In the genomic region with DNA sequence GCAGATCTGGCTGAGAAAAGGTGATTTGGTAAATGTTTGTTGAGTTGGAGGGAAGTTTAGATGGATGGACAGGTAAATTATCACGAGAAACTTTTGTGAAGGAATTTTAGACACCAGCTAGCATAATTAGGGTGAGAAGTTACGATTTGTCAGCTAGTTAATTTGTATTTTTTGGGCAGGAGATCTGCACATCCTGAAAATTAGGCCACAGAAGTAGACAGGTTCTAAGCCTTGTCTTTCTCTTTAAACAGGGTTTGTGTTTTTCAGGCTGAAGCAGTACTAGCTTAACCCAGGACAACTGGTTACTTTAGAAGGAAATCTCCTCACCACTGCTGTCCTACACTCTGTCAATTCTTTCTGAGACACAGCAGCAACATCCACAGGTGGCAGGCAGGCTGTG, we compare ENCODE assay signal across 30 cellular contexts.
"Had no signal": no experiment of that assay in that cellular context is flagged by ENCODE, and none has a peak within 500 bp of the region (broad histone marks: within the 10 kb centered on the region; RNA-seq: fewer than 3 reads in every experiment).

No MANE protein-coding gene starts in this region.

- H3K4me1 ChIP-seq: body of pancreas, breast epithelium had no signal

- H3K4me1 Mint-ChIP-seq: activated CD4-positive, alpha-beta T cell treated with anti-CD3 and anti-CD28 coated beads, Interleukin-2, amount 10 ng/mL, durations not matched to agents 24 days and 14 days had no signal

- H3K4me2 ChIP-seq: PC-9 had no signal

- H3K9me3 Mint-ChIP-seq: activated CD4-positive, alpha-beta T cell treated with anti-CD3 and anti-CD28 coated beads, Interleukin-2, amount 10 ng/mL, durations not matched to agents 24 days and 14 days had no signal

- H2AFZ ChIP-seq: PC-9 had no signal

- DNase-seq: activated CD4-positive, alpha-beta T cell treated with anti-CD3 and anti-CD28 coated beads, Interleukin-2, amount 10 ng/mL, durations not matched to agents 24 days and 14 days; activated CD4-positive, alpha-beta T cell treated with anti-CD3 and anti-CD28 coated beads, Interleukin-2, amount 50 U/mL, for 4 hours; activated CD4-positive, CD25-positive, alpha-beta regulatory T cell; activated CD8-positive, alpha-beta T cell treated with anti-CD3 and anti-CD28 coated beads for 36 hours; activated gamma-delta T cell treated with Interleukin-2 at 50 U/mL for 16 hours; activated T-cell treated with anti-CD3 and anti-CD28 coated beads, Interleukin-2, amount 50 U/mL, for 4 hours; body of pancreas; MG63; NCI-H1048; NCI-H1105 treated with DMSO at 0.1 percent for 48 hours; NCI-H1436; NCI-H1694; NCI-H1930; NCI-H2081 treated with DMSO at 0.1 percent for 48 hours; NCI-H510A; NCI-H526; NCI-H748 treated with DMSO at 0.1 percent for 48 hours; PC-9; SIG-M5; T-helper 1 cell; T-helper 2 cell; T-helper 9 cell; WERI-Rb-1 had no signal

- H3K27ac ChIP-seq: adrenal gland, body of pancreas, breast epithelium, PC-9, RWPE1, WERI-Rb-1 had no signal

- H3K27me3 ChIP-seq: adrenal gland, body of pancreas, breast epithelium, MG63 had no signal

- H3K27me3 Mint-ChIP-seq: activated CD4-positive, alpha-beta T cell treated with anti-CD3 and anti-CD28 coated beads, Interleukin-2, amount 10 ng/mL, durations not matched to agents 24 days and 14 days; activated CD8-positive, alpha-beta T cell treated with anti-CD3 and anti-CD28 coated beads for 36 hours had no signal

- H3K4me3 ChIP-seq: adrenal gland, body of pancreas, breast epithelium, MG63, PC-9 had no signal

- H3K27ac Mint-ChIP-seq: activated CD4-positive, alpha-beta T cell treated with anti-CD3 and anti-CD28 coated beads, Interleukin-2, amount 10 ng/mL, durations not matched to agents 24 days and 14 days; activated CD8-positive, alpha-beta T cell treated with anti-CD3 and anti-CD28 coated beads for 36 hours; activated naive CD4-positive, alpha-beta T cell treated with anti-CD3 and anti-CD28 coated beads for 36 hours; activated naive CD4-positive, alpha-beta T cell treated with anti-CD3 and anti-CD28 coated beads, Interleukin-2, amount 50 U/mL, for 72 hours; activated T-helper 1 cell treated with anti-CD3 and anti-CD28 coated beads, Interleukin-12 subunit alpha, Interleukin-12 subunit beta, Interleukin-2, Interleukin-4 antibody, amounts not matched to agents 30 ng/mL and 10 ng/mL and 1 ng/mL, durations not matched to agents 14 hours and 24 hours and 36 hours had no signal

- H3K9me3 ChIP-seq: adrenal gland, body of pancreas, breast epithelium, MG63 had no signal

- H3K4me3 Mint-ChIP-seq: activated CD4-positive, alpha-beta T cell treated with anti-CD3 and anti-CD28 coated beads, Interleukin-2, amount 10 ng/mL, durations not matched to agents 24 days and 14 days; activated CD8-positive, alpha-beta T cell treated with anti-CD3 and anti-CD28 coated beads for 36 hours; activated naive CD4-positive, alpha-beta T cell treated with anti-CD3 and anti-CD28 coated beads for 36 hours; activated T-cell treated with anti-CD3 and anti-CD28 coated beads, Interleukin-2, amount 50 U/mL, for 4 hours; activated T-helper 1 cell treated with anti-CD3 and anti-CD28 coated beads, Interleukin-12 subunit alpha, Interleukin-12 subunit beta, Interleukin-2, Interleukin-4 antibody, amounts not matched to agents 30 ng/mL and 10 ng/mL and 1 ng/mL, durations not matched to agents 14 hours and 24 hours and 36 hours had no signal

- ATAC-seq: activated CD8-positive, alpha-beta T cell treated with anti-CD3 and anti-CD28 coated beads for 36 hours; activated naive CD4-positive, alpha-beta T cell treated with anti-CD3 and anti-CD28 coated beads, Interleukin-2, amount 50 U/mL, for 72 hours; activated T-cell treated with anti-CD3 and anti-CD28 coated beads, Interleukin-2, amount 50 U/mL, for 4 hours; body of pancreas; Right ventricle myocardium inferior had no signal

- H3K36me3 ChIP-seq: adrenal gland, breast epithelium had no signal
